ENCODE assay signal across 1 cellular context in the genomic region with DNA sequence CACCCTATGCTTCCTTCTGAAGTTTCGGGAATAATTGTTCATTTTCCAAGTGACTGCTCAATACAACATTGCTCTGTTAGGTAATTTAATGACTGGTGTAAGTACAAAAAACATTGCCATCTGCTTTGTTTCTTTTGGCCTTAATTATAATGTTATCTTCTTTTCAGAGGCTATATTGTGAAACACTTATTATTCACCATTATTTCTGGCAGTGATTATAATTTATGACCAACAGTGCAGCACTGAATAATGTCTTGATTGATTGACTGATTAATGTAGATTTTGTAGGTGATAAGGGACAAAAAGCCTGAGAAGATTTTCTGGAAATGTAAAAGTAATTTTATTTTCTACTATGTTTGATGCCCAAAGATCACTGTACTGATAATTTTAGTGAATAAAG.
TF ChIP-seq lines count a peak whose summit lies in the region.

No MANE protein-coding gene starts in this region.

TF ChIP-seq in SK-N-SH, 30 proteins besides CTCF, POLR2A, EP300 and RAD21 (continued from another document):
- TF ChIP-seq, protein P1, sequence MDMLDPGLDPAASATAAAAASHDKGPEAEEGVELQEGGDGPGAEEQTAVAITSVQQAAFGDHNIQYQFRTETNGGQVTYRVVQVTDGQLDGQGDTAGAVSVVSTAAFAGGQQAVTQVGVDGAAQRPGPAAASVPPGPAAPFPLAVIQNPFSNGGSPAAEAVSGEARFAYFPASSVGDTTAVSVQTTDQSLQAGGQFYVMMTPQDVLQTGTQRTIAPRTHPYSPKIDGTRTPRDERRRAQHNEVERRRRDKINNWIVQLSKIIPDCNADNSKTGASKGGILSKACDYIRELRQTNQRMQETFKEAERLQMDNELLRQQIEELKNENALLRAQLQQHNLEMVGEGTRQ (IDR thresholded peaks at IDR 0.05; ENCODE audit: borderline replicate concordance, low read depth, low read length): no peak
- TF ChIP-seq RCOR1 (IDR thresholded peaks at IDR 0.05; ENCODE audit: low read length): peak; percentile 72
- peak; percentile 14; the same call in 1 of the 2 replicates for TF ChIP-seq NFIC (IDR thresholded peaks at IDR 0.05; ENCODE audit: borderline replicate concordance)
- no peak for TF ChIP-seq YY1 (IDR thresholded peaks at IDR 0.05; ENCODE audit: low read depth)
- TF ChIP-seq RFX5 (IDR thresholded peaks at IDR 0.05; ENCODE audit: low read length): no peak
- 0 out of 2 replicates have a peak, but pooled peaks have one; percentile 33 for TF ChIP-seq TEAD4 (IDR thresholded peaks at IDR 0.05; ENCODE audit: borderline replicate concordance, insufficient read depth)
- TF ChIP-seq RXRA (IDR thresholded peaks at IDR 0.05; ENCODE audit: borderline replicate concordance, low read depth): no peak
- peak; percentile 71 for TF ChIP-seq CHD2 (IDR thresholded peaks at IDR 0.05; ENCODE audit: low read length, partially characterized antibody)
- peak; percentile 64; the same call in 1 of the 2 replicates for TF ChIP-seq FOXJ3 (CRISPR knock-in tag; IDR thresholded peaks at IDR 0.05)
- no peak for TF ChIP-seq NRF1 (IDR thresholded peaks at IDR 0.05; ENCODE audit: low read depth, low read length)
- TF ChIP-seq, protein P2, sequence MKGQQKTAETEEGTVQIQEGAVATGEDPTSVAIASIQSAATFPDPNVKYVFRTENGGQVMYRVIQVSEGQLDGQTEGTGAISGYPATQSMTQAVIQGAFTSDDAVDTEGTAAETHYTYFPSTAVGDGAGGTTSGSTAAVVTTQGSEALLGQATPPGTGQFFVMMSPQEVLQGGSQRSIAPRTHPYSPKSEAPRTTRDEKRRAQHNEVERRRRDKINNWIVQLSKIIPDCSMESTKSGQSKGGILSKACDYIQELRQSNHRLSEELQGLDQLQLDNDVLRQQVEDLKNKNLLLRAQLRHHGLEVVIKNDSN (IDR thresholded peaks at IDR 0.05; ENCODE audit: borderline replicate concordance, low read depth): no peak
- TF ChIP-seq TAF1 (IDR thresholded peaks at IDR 0.05; ENCODE audit: borderline replicate concordance, low read depth, low read length): no peak
- no peak for TF ChIP-seq MXI1 (IDR thresholded peaks at IDR 0.05; ENCODE audit: low read depth, low read length)
- TF ChIP-seq, protein P3, sequence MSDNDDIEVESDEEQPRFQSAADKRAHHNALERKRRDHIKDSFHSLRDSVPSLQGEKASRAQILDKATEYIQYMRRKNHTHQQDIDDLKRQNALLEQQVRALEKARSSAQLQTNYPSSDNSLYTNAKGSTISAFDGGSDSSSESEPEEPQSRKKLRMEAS (IDR thresholded peaks at IDR 0.05; ENCODE audit: low read depth): no peak
